In the genomic region with DNA sequence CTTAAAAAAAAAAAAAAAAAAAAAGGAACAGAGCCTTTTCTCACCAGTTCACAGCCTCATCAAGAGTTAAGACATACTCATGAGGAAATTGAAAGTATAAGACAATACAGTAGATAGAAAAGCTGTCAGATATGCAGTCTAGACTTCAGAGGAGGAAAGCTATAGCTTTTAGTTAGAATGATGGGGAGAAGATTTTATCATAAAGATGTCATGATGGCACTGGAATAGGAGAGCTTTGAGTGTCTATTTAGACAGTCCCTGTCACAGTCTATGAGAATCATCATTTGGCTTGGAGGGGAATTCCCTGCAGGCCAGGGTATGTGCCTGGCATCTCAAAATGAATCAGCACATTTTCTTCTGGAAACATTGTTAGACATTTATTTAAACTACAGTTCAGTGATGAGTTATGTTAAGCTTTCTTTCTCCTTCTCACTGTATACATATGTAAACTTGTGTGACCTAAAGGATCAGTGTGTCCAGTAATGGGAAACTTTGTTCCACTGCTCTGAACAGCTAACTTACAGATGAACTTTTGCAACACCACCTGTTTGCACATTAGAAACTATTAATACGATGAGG, we compare ENCODE assay signal across 8 cellular contexts. TPM values are rescaled to one million over a fixed set of nuclear protein-coding genes. Genes with fewer than 3 reads are reported as not detected.
DNase-seq lines count a peak whose midpoint lies in the region; ATAC-seq and TF ChIP-seq lines count a peak whose summit lies in the region.

No MANE protein-coding gene starts in this region.

- H3K36me3 Mint-ChIP-seq in chondrocyte (ENCODE audit: low read depth): peaks cover 1% of the 10 kb centered on the region
- peaks cover 8% of the 10 kb centered on the region for H3K36me3 Mint-ChIP-seq in nephron progenitor cell (ENCODE audit: low read depth)

- TF ChIP-seq CTCF in chondrocyte (IDR thresholded peaks at IDR 0.05) (no peak), nephron progenitor cell (IDR thresholded peaks at IDR 0.05) (no peak)

- H3K27ac Mint-ChIP-seq in chondrocyte (ENCODE audit: unreplicated experiment): peak overlapping the region; percentile 83
- H3K27ac Mint-ChIP-seq in nephron progenitor cell: no peak overlapping the region

- H3K27me3 Mint-ChIP-seq in chondrocyte (ENCODE audit: low read depth): no peaks in the 10 kb centered on the region
- no peaks in the 10 kb centered on the region for H3K27me3 Mint-ChIP-seq in nephron progenitor cell (ENCODE audit: low read depth, poor library complexity)

- peaks cover 51% of the 10 kb centered on the region for H3K4me1 Mint-ChIP-seq in chondrocyte (ENCODE audit: low read depth)
- H3K4me1 Mint-ChIP-seq in nephron progenitor cell: peaks cover 49% of the 10 kb centered on the region

- H3K4me3 Mint-ChIP-seq in chondrocyte (ENCODE audit: unreplicated experiment) (no peak overlapping the region), nephron progenitor cell (no peak overlapping the region)

- H3K9me3 Mint-ChIP-seq in chondrocyte (ENCODE audit: low read depth) (no peaks in the 10 kb centered on the region), nephron progenitor cell (no peaks in the 10 kb centered on the region)

- no peak for ATAC-seq in HG03354 (IDR thresholded peaks at IDR 0.05; ENCODE audit: poor library complexity, severe bottlenecking, unreplicated experiment)

- DNase-seq in stimulated activated naive CD4-positive, alpha-beta T cell treated with Interleukin-2 at 50 U/mL for 16 hours (lab: John Stamatoyannopoulos, UW): peak; percentile 37
- no peak for DNase-seq in stimulated activated naive CD4-positive, alpha-beta T cell (lab: John Stamatoyannopoulos, UW)
- DNase-seq in NOMO-1 (lab: John Stamatoyannopoulos, UW; ENCODE audit: unreplicated experiment in 2 of 2) (peak; percentile 61 to 68), chondrocyte (ENCODE audit: low spot score) (no peak), superior temporal gyrus (ENCODE audit: extremely low spot score) (peak; percentile 6), H4 (ENCODE audit: low spot score) (no peak), nephron progenitor cell (no peak)

RNA-seq across cellular contexts. Expression of a gene that starts 2.9 kb away (rescaled TPM):
- 37.2 to 49.6 TPM (median 44.4 TPM) in 3 replicates for total RNA-seq in chondrocyte
- 17.7 and 23.2 TPM in 2 replicates for total RNA-seq in H4 (2014; rRNA removed; shearing (Covaris generic))

Comparison
In these comparisons a context has a peak if more than half of its experiments do, and no peak if none do; other contexts are left out.
1. DNase-seq: peak in stimulated activated naive CD4-positive, alpha-beta T cell treated with Interleukin-2 at 50 U/mL for 16 hours (single experiment), NOMO-1 (2 of 2) and superior temporal gyrus (single experiment); none in stimulated activated naive CD4-positive, alpha-beta T cell (0 of 6), chondrocyte (single experiment), H4 (single experiment) and nephron progenitor cell (single experiment).